ENCODE assay signal across 1 cellular context in genomic region chr14:90383126-90383730, GRCh38.
TF ChIP-seq lines count a peak whose summit lies in the region.

No MANE protein-coding gene starts in this region.

TF ChIP-seq in liver, 16 proteins besides CTCF, POLR2A, EP300 and RAD21 (continued from another document):
- TF ChIP-seq REST (IDR thresholded peaks at IDR 0.05): peak; percentile 82
- TF ChIP-seq GABPA (IDR thresholded peaks at IDR 0.05 in 1 of 2, conservative IDR thresholded peaks at IDR 0.05 in 1 of 2): peak in 1 of 2 donors; percentile 68
- TF ChIP-seq SP1 (IDR thresholded peaks at IDR 0.05): peak; percentile 99
- peak; percentile 41 to 45 for TF ChIP-seq HNF4A (conservative IDR thresholded peaks at IDR 0.05)
- TF ChIP-seq FOXA1 (IDR thresholded peaks at IDR 0.05): no peak
- peak; percentile 71 for TF ChIP-seq MAX (IDR thresholded peaks at IDR 0.05)
- TF ChIP-seq EGR1 (IDR thresholded peaks at IDR 0.05; ENCODE audit: low read depth in 2 of 2): peak in 1 of 2 donors; percentile 11
- TF ChIP-seq RXRA (IDR thresholded peaks at IDR 0.05): peak; percentile 53 to 67
